In the genomic region with DNA sequence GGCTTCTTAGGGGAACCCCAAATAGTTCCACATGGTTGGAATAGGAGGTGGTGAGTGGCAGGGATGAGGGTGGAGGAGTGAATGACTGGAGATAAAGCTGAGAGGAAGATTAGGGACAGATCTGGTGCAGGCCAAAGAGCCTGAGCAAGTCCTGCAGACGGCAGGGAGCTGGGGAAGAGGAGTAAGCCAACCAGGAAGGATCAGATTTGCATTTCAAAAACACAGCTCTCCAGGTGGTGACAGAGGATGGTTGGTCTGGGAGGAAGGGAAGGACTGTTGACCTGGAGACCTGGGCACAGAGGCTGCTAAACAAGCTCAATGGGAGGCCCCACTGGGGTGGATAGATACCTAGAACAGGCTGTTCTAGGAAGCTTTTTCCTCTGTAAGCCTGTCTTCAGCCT, we compare ENCODE assay signal across 10 cellular contexts. TPM values are rescaled to one million over a fixed set of nuclear protein-coding genes. Genes with fewer than 3 reads are reported as not detected.
A peak's percentile ranks its signal among the peaks of the same experiment; 100 is the strongest.
DNase-seq lines count a peak whose midpoint lies in the region; ATAC-seq and TF ChIP-seq lines count a peak whose summit lies in the region.
"Had no signal": no experiment of that assay in that cellular context is flagged by ENCODE, and none has a peak within 500 bp of the region (broad histone marks: within the 10 kb centered on the region; RNA-seq: fewer than 3 reads in every experiment).

No MANE protein-coding gene starts in this region.

- H3K9ac ChIP-seq in OCI-LY3 (ENCODE audit: low read length): peak overlapping the region; percentile 57

- H3K4me1 Mint-ChIP-seq in HFFc6 (ENCODE audit: low read depth): peaks cover 40% of the 10 kb centered on the region
- H3K4me1 Mint-ChIP-seq in stimulated activated memory B cell treated with anti-CD40 and anti-IgM and Interleukin-4, amounts not matched to agents 10 μg/mL and 1 μg/mL and 100 μg/mL, for 72 hours: peaks cover 29% of the 10 kb centered on the region

- H3K4me1 ChIP-seq in OCI-LY3 (ENCODE audit: low read length): peaks cover 67% of the 10 kb centered on the region
- peaks cover 0 to 32% (median 18%) of the 10 kb centered on the region in 3 donors for H3K4me1 ChIP-seq in gastroesophageal sphincter

- no peak for ATAC-seq in gastroesophageal sphincter
- no peak for ATAC-seq in stimulated activated memory B cell treated with anti-CD40 and anti-IgM and Interleukin-4, amounts not matched to agents 10 μg/mL and 1 μg/mL and 100 μg/mL, for 72 hours
- no peak for ATAC-seq in GM18520 (IDR thresholded peaks at IDR 0.05; ENCODE audit: unreplicated experiment)
- ATAC-seq: activated CD4-positive, alpha-beta T cell treated with anti-CD3 and anti-CD28 coated beads for 36 hours had no signal

- no peaks in the 10 kb centered on the region for H3K9me3 ChIP-seq in OCI-LY3 (ENCODE audit: insufficient read depth, low read length)
- no peaks in the 10 kb centered on the region for H3K9me3 ChIP-seq in gastroesophageal sphincter

- H3K4me3 ChIP-seq in OCI-LY3 (ENCODE audit: low read length) (peak overlapping the region; percentile 15; the same call in 1 of the 2 replicates), gastroesophageal sphincter (no peak overlapping the region)

- no peak for TF ChIP-seq POLR2A in gastroesophageal sphincter (IDR thresholded peaks at IDR 0.05)

- peak overlapping the region; percentile 66 for H3K4me2 ChIP-seq in OCI-LY3 (ENCODE audit: low read length)

- no peak for TF ChIP-seq CTCF in HFFc6 (IDR thresholded peaks at IDR 0.05)
- no peak for TF ChIP-seq CTCF in OCI-LY3 (IDR thresholded peaks at IDR 0.05; ENCODE audit: low read depth, low read length)
- TF ChIP-seq CTCF in gastroesophageal sphincter (IDR thresholded peaks at IDR 0.05): no peak

- no peaks in the 10 kb centered on the region for H3K36me3 ChIP-seq in OCI-LY3 (replicated peaks; ENCODE audit: low read depth, low read length)
- no peaks in the 10 kb centered on the region for H3K36me3 ChIP-seq in gastroesophageal sphincter

- H4K20me1 ChIP-seq in OCI-LY3 (ENCODE audit: insufficient read depth, low read length): no peaks in the 10 kb centered on the region

- peaks cover 22% of the 10 kb centered on the region for H3K27me3 Mint-ChIP-seq in HFFc6 (ENCODE audit: insufficient read depth)
- H3K27me3 Mint-ChIP-seq in stimulated activated memory B cell treated with anti-CD40 and anti-IgM and Interleukin-4, amounts not matched to agents 10 μg/mL and 1 μg/mL and 100 μg/mL, for 72 hours: peaks cover 17% of the 10 kb centered on the region

- 25 to 100% methylated on average over 1 of the region's 1 CpG for WGBS in gastroesophageal sphincter (ENCODE audit: low coverage in 1 of 2), 2 donors

- peak overlapping the region; percentile 61 for H2AFZ ChIP-seq in OCI-LY3 (ENCODE audit: low read depth, low read length)

- TF ChIP-seq EP300 in gastroesophageal sphincter (IDR thresholded peaks at IDR 0.05): no peak

- H3K36me3 Mint-ChIP-seq in HFFc6 (ENCODE audit: low read depth): no peaks in the 10 kb centered on the region
- H3K36me3 Mint-ChIP-seq in stimulated activated memory B cell treated with anti-CD40 and anti-IgM and Interleukin-4, amounts not matched to agents 10 μg/mL and 1 μg/mL and 100 μg/mL, for 72 hours: no peaks in the 10 kb centered on the region
- H3K36me3 Mint-ChIP-seq: activated naive CD8-positive, alpha-beta T cell had no signal

- H3K9me3 Mint-ChIP-seq in HFFc6: no peaks in the 10 kb centered on the region
- H3K9me3 Mint-ChIP-seq in stimulated activated memory B cell treated with anti-CD40 and anti-IgM and Interleukin-4, amounts not matched to agents 10 μg/mL and 1 μg/mL and 100 μg/mL, for 72 hours: no peaks in the 10 kb centered on the region

- H3K27ac ChIP-seq in OCI-LY3 (ENCODE audit: low read length) (peak overlapping the region; percentile 86), gastroesophageal sphincter (peak overlapping the region in 3 of 4 donors; percentile 21 to 54 (median 37))

- H3K27me3 ChIP-seq in OCI-LY3 (ENCODE audit: low read depth, low read length): peaks cover 5% of the 10 kb centered on the region; the same call in 1 of the 2 replicates
- H3K27me3 ChIP-seq in gastroesophageal sphincter: peaks cover 14% of the 10 kb centered on the region

- H3K4me3 Mint-ChIP-seq in HFFc6: no peak overlapping the region; the same call in 1 of the 2 replicates
- H3K4me3 Mint-ChIP-seq in stimulated activated memory B cell treated with anti-CD40 and anti-IgM and Interleukin-4, amounts not matched to agents 10 μg/mL and 1 μg/mL and 100 μg/mL, for 72 hours: no peak overlapping the region
- H3K4me3 Mint-ChIP-seq: activated CD4-positive, alpha-beta T cell treated with anti-CD3 and anti-CD28 coated beads for 36 hours; activated naive CD8-positive, alpha-beta T cell had no signal

- H3K79me2 ChIP-seq in OCI-LY3 (ENCODE audit: low read length): no peaks in the 10 kb centered on the region

- peak overlapping the region; percentile 38 for H3K27ac Mint-ChIP-seq in HFFc6
- H3K27ac Mint-ChIP-seq in stimulated activated memory B cell treated with anti-CD40 and anti-IgM and Interleukin-4, amounts not matched to agents 10 μg/mL and 1 μg/mL and 100 μg/mL, for 72 hours: peak overlapping the region; percentile 62
- H3K27ac Mint-ChIP-seq: activated CD4-positive, alpha-beta T cell treated with anti-CD3 and anti-CD28 coated beads for 36 hours; activated naive CD8-positive, alpha-beta T cell had no signal

- DNase-seq in HFFc6 (no peak), SW 1271 (lab: John Stamatoyannopoulos, UW) (no peak)
- no peak for DNase-seq in activated naive CD4-positive, alpha-beta T cell treated with Interleukin-2 at 50 U/mL for 16 hours
- DNase-seq: activated CD4-positive, alpha-beta T cell treated with anti-CD3 and anti-CD28 coated beads for 36 hours; KG1 had no signal

RNA-seq across cellular contexts. Expression of gene EPB41L1, which starts 56.8 kb away (rescaled TPM):
- 10 to 100 TPM; 41.9 to 51.0 (median 43.4) TPM for total RNA-seq in HFFc6 (2021; fragmentation: NEBNext Ultra II Directional; extraction: Animal tissue kit (Norgen Biotek cat#: 25700))
- total RNA-seq in gastroesophageal sphincter: 10 to 100 TPM; 29.2 to 49.3 (median 35.4) TPM
